Comparison of ENCODE assay signal across 21 cellular contexts in the genomic region with DNA sequence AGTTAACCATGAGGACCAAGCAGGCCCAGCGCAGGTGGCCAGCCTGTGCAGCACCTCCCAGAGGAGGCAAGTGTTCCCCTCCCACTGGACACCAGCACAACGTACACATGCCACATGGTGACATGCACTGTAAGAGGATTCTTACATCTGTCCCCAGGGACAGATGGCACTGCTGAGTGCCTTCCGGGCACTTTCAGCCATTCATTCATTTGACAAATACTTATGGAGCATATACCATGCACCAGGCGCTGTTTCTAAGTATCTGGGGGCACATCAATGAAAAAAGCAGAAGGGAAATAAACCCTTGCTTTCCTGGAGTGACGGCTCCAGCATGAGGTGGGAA.
DNase-seq lines count a peak whose midpoint lies in the region; ATAC-seq, FAIRE-seq and TF ChIP-seq lines count a peak whose summit lies in the region.
"Had no signal": no experiment of that assay in that cellular context is flagged by ENCODE, and none has a peak within 500 bp of the region (broad histone marks: within the 10 kb centered on the region; RNA-seq: fewer than 3 reads in every experiment).

No MANE protein-coding gene starts in this region.

- H3K27ac ChIP-seq in A673 (ENCODE audit: low read depth, low read length, poor library complexity, severe bottlenecking): peak overlapping the region; percentile 60
- 0 out of 2 replicates have a peak overlapping the region, but pooled peaks have one; percentile 18 for H3K27ac ChIP-seq in WERI-Rb-1
- no peak overlapping the region for H3K27ac ChIP-seq in naive thymus-derived CD4-positive, alpha-beta T cell (ENCODE audit: low read depth, low read length)
- H3K27ac ChIP-seq in H9 (ENCODE audit: insufficient read length, low read depth, low read length): no peak overlapping the region
- H3K27ac ChIP-seq: cardiac muscle cell had no signal

- peak overlapping the region in 5 of 9 donors; percentile 23 to 85 (median 66) for H3K27ac Mint-ChIP-seq in naive thymus-derived CD4-positive, alpha-beta T cell
- peak overlapping the region in 1 of 3 experiments; percentile 17; a peak in 2 of 7 replicates for H3K27ac Mint-ChIP-seq in H9

- H3K23me2 ChIP-seq in H9 (ENCODE audit: insufficient read length, low read depth, low read length, poor library complexity, severe bottlenecking): no peaks in the 10 kb centered on the region

- H2AK5ac ChIP-seq in H9 (ENCODE audit: insufficient read length, low read length): no peak overlapping the region

- no peak overlapping the region for H3K56ac ChIP-seq in H9 (ENCODE audit: insufficient read length, low read depth, low read length)

- no peak overlapping the region for H4K5ac ChIP-seq in H9 (ENCODE audit: insufficient read length, low read depth, low read length)

- DNase-seq in A673 (ENCODE audit: low spot score) (peak; percentile 86), GM19239 (ENCODE audit: insufficient read length, low spot score) (no peak), WERI-Rb-1 (peak; percentile 81), HT-29 (ENCODE audit: low spot score) (no peak), H9 (no peak)
- no peak for DNase-seq in naive thymus-derived CD4-positive, alpha-beta T cell
- DNase-seq: activated naive CD4-positive, alpha-beta T cell; DMS53; head of caudate nucleus; left lung; NCI-H1694; NCI-H748 treated with DMSO at 0.1 percent for 48 hours; nucleus accumbens; Right ventricle myocardium superior; stimulated activated CD4-positive, alpha-beta T cell treated with anti-CD3 and anti-CD28 coated beads, Interleukin-12 subunit alpha, Interleukin-12 subunit beta, amount 100 ng/mL, for 4 hours; T1000 had no signal

- FAIRE-seq in GM19239 (lab: Jason Lieb, UNC): peak; percentile 21
- FAIRE-seq: endothelial cell of umbilical vein, HepG2 had no signal

- TF ChIP-seq CTCF in A673 (conservative IDR thresholded peaks at IDR 0.05; ENCODE audit: low read depth, low read length) (no peak), WERI-Rb-1 (IDR thresholded peaks at IDR 0.05; ENCODE audit: low read depth, low read length) (peak; percentile 23; the same call in 1 of the 2 replicates), H9 (conservative IDR thresholded peaks at IDR 0.05) (no peak)

- H3K9ac ChIP-seq in H9 (ENCODE audit: extremely low read depth, insufficient read length, low read length): no peak overlapping the region

- H3T11ph ChIP-seq in H9 (ENCODE audit: low read length): no peak overlapping the region

- H3K27me3 Mint-ChIP-seq in naive thymus-derived CD4-positive, alpha-beta T cell: peaks cover 0 to 49% (median 10%) of the 10 kb centered on the region in 5 donors
- no peaks in the 10 kb centered on the region; the same call in none of the 2 replicates for H3K27me3 Mint-ChIP-seq in H9 (ENCODE audit: low read depth)

- H4K91ac ChIP-seq in H9 (ENCODE audit: insufficient read length, low read depth, low read length): no peak overlapping the region

- H3K23ac ChIP-seq in H9 (ENCODE audit: insufficient read length, low read depth, low read length): no peak overlapping the region

- no peaks in the 10 kb centered on the region for H3K27me3 ChIP-seq in A673 (replicated peaks; ENCODE audit: insufficient read depth, low read depth, low read length, poor library complexity)
- no peaks in the 10 kb centered on the region for H3K27me3 ChIP-seq in WERI-Rb-1 (ENCODE audit: insufficient read depth, low read depth, severe bottlenecking)
- H3K27me3 ChIP-seq in naive thymus-derived CD4-positive, alpha-beta T cell (ENCODE audit: control insufficient read depth in 2 of 2, insufficient read depth in 2 of 2, low read length in 2 of 2): no peaks in the 10 kb centered on the region
- no peaks in the 10 kb centered on the region for H3K27me3 ChIP-seq in H9 (ENCODE audit: insufficient read depth, low read length)
- H3K27me3 ChIP-seq: cardiac muscle cell had no signal

- H3K14ac ChIP-seq in H9 (ENCODE audit: insufficient read depth, low read length): no peak overlapping the region

- no peak overlapping the region for H2BK12ac ChIP-seq in H9 (ENCODE audit: insufficient read length, low read depth, low read length)

- H3K4me3 Mint-ChIP-seq in naive thymus-derived CD4-positive, alpha-beta T cell: peak overlapping the region in 4 of 10 donors; percentile 7 to 65 (median 29)
- no peak overlapping the region for H3K4me3 Mint-ChIP-seq in H9

- H3K4me1 ChIP-seq in A673 (ENCODE audit: insufficient read depth, low read length, poor library complexity, severe bottlenecking) (peaks cover 55% of the 10 kb centered on the region), H9 (ENCODE audit: insufficient read depth, low read length) (peaks cover 10% of the 10 kb centered on the region; the same call in 1 of the 2 replicates)
- peaks cover 9 to 79% of the 10 kb centered on the region in 2 donors for H3K4me1 ChIP-seq in naive thymus-derived CD4-positive, alpha-beta T cell (ENCODE audit: control insufficient read depth in 2 of 2, insufficient read depth in 2 of 2, low read length in 2 of 2)

- H3K4me3 ChIP-seq in A673 (ENCODE audit: low read depth, low read length, poor library complexity, severe bottlenecking) (no peak overlapping the region), WERI-Rb-1 (ENCODE audit: low read depth, low read length) (no peak overlapping the region)
- H3K4me3 ChIP-seq in naive thymus-derived CD4-positive, alpha-beta T cell (ENCODE audit: low read length): no peak overlapping the region
- H3K4me3 ChIP-seq: cardiac muscle cell, left lung had no signal

- intact Hi-C loops in A673 (cut with micrococcal nuclease; ENCODE audit: unreplicated experiment): no loop called here
- intact Hi-C loops in naive thymus-derived CD4-positive, alpha-beta T cell (cut with micrococcal nuclease): no loop called here

- CTCF ChIA-PET in A673 (lab: Charles Lee): no interaction called here
- CTCF ChIA-PET in naive thymus-derived CD4-positive, alpha-beta T cell (lab: Charles Lee): no interaction called here

- POLR2A ChIA-PET in A673 (lab: Charles Lee; ENCODE audit: low non-redundant PET): no interaction called here
- POLR2A ChIA-PET in naive thymus-derived CD4-positive, alpha-beta T cell (lab: Charles Lee): no interaction called here

- H3K4ac ChIP-seq in H9 (ENCODE audit: low read depth, low read length): no peak overlapping the region

- no peaks in the 10 kb centered on the region for H3K9me3 ChIP-seq in A673 (ENCODE audit: low read depth, low read length, poor library complexity, severe bottlenecking)
- H3K9me3 ChIP-seq in WERI-Rb-1 (ENCODE audit: severe bottlenecking): peaks cover 18% of the 10 kb centered on the region
- no peaks in the 10 kb centered on the region for H3K9me3 ChIP-seq in naive thymus-derived CD4-positive, alpha-beta T cell (ENCODE audit: control insufficient read depth in 2 of 3, low read length in 3 of 3)
- H3K9me3 ChIP-seq in H9 (ENCODE audit: control insufficient read depth, low read depth, low read length): no peaks in the 10 kb centered on the region
- H3K9me3 ChIP-seq: left lung had no signal

- no TSS peak for BruUV-seq in A673 (replicated peaks; lab: Mats Ljungman, UMichigan)

- H3K79me2 ChIP-seq in H9 (ENCODE audit: insufficient read depth, low read length): no peaks in the 10 kb centered on the region

- no peaks in the 10 kb centered on the region for H4K20me1 ChIP-seq in H9 (ENCODE audit: control insufficient read depth, insufficient read depth, insufficient read length)

- no peak overlapping the region for H2BK20ac ChIP-seq in H9 (ENCODE audit: low read depth, low read length, poor library complexity, severe bottlenecking)

- no peak overlapping the region for H2AFZ ChIP-seq in H9 (ENCODE audit: low read length)

- no peak overlapping the region for H3K4me2 ChIP-seq in H9 (ENCODE audit: insufficient read depth, insufficient read length, low read length)

- H3K9me3 Mint-ChIP-seq in naive thymus-derived CD4-positive, alpha-beta T cell: peaks cover 0 to 3% (median 0%) of the 10 kb centered on the region in 11 donors
- 0 out of 5 replicates have a peak, but pooled peaks cover 0 to 3% of the 10 kb centered on the region in 2 experiments for H3K9me3 Mint-ChIP-seq in H9

- ATAC-seq in naive thymus-derived CD4-positive, alpha-beta T cell: no peak
- no peak for ATAC-seq in GM18858 (IDR thresholded peaks at IDR 0.05; ENCODE audit: unreplicated experiment)
- ATAC-seq in HG02884 (IDR thresholded peaks at IDR 0.05; ENCODE audit: unreplicated experiment): no peak
- ATAC-seq: HepG2, left lung had no signal

- H3K4me1 Mint-ChIP-seq in naive thymus-derived CD4-positive, alpha-beta T cell: peaks cover 9 to 82% (median 48%) of the 10 kb centered on the region in 7 donors
- H3K4me1 Mint-ChIP-seq in H9: peaks cover 49 to 50% of the 10 kb centered on the region in 2 experiments

- no peaks in the 10 kb centered on the region for H3K79me1 ChIP-seq in H9 (ENCODE audit: insufficient read depth, low read depth, low read length, poor library complexity, severe bottlenecking)

- H4K8ac ChIP-seq in H9 (replicated peaks; ENCODE audit: insufficient read length, low read depth, low read length): no peak overlapping the region

- H2BK120ac ChIP-seq in H9 (ENCODE audit: low read depth, low read length, poor library complexity, severe bottlenecking): no peak overlapping the region

- no peak overlapping the region for H2BK5ac ChIP-seq in H9 (ENCODE audit: insufficient read length, low read length)

- H2BK15ac ChIP-seq in H9 (ENCODE audit: low read depth, low read length): no peak overlapping the region

- no peaks in the 10 kb centered on the region for H3K36me3 ChIP-seq in A673 (ENCODE audit: insufficient read depth, low read length, poor library complexity, severe bottlenecking)
- H3K36me3 ChIP-seq in WERI-Rb-1: no peaks in the 10 kb centered on the region
- H3K36me3 ChIP-seq in naive thymus-derived CD4-positive, alpha-beta T cell (ENCODE audit: control insufficient read depth in 2 of 3, insufficient read depth in 3 of 3, low read length in 3 of 3): no peaks in the 10 kb centered on the region
- H3K36me3 ChIP-seq: cardiac muscle cell, left lung had no signal

- no peaks in the 10 kb centered on the region for H3K36me3 Mint-ChIP-seq in naive thymus-derived CD4-positive, alpha-beta T cell
- H3K36me3 Mint-ChIP-seq in H9 (ENCODE audit: insufficient read depth in 1 of 3, low read depth in 3 of 3): no peaks in the 10 kb centered on the region

- H3K18ac ChIP-seq in H9 (ENCODE audit: insufficient read length, low read depth, low read length): no peak overlapping the region

- WGBS in H9 (ENCODE audit: extremely low coverage, insufficient read length, low lambda C conversion rate): no CpG with 5 or more reads among the region's 5 CpGs

Comparison
In these comparisons a context has a peak if more than half of its experiments do, and no peak if none do; other contexts are left out.
1. DNase-seq: peak in A673 (single experiment) and WERI-Rb-1 (single experiment); none in GM19239 (single experiment), naive thymus-derived CD4-positive, alpha-beta T cell (0 of 9), HT-29 (single experiment) and H9 (single experiment).
2. H3K27ac ChIP-seq: peak in A673 (single experiment) and WERI-Rb-1 (single experiment); none in naive thymus-derived CD4-positive, alpha-beta T cell (single experiment) and H9 (single experiment).